Comparison of ENCODE assay signal across 20 cellular contexts in the genomic region with DNA sequence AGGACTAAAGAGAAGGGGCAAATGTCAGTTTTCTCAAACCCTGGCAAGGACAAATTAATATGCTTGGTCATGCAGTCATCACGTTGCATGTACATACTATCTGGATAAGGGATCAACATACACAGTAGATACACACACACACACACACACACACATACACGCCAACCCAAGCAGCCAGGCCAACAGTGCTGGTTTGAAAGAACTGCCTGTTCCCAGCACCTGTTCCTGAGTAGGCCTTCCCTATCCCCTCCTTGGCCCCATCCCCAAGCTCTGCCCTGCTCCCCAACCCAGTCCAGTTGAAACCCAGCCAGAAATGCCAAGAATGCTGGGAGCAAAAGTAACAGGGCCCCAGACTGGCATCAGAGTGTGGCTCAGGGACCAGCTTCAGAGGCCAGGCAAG. TPM values are rescaled to one million over a fixed set of nuclear protein-coding genes. Genes with fewer than 3 reads are reported as not detected.
DNase-seq lines count a peak whose midpoint lies in the region; ATAC-seq and TF ChIP-seq lines count a peak whose summit lies in the region.
"Had no signal": no experiment of that assay in that cellular context is flagged by ENCODE, and none has a peak within 500 bp of the region (broad histone marks: within the 10 kb centered on the region; RNA-seq: fewer than 3 reads in every experiment).

No MANE protein-coding gene starts in this region.

- peaks cover 63% of the 10 kb centered on the region for H3K4me1 Mint-ChIP-seq in nephron

- no peaks in the 10 kb centered on the region for H3K9me3 Mint-ChIP-seq in nephron
- H3K9me3 Mint-ChIP-seq: CD4-positive, alpha-beta memory T cell; T-cell had no signal

- peak; percentile 44 for ATAC-seq in Right ventricle myocardium superior (ENCODE audit: poor library complexity)
- no peak for ATAC-seq in HG03342 (IDR thresholded peaks at IDR 0.05; ENCODE audit: unreplicated experiment)
- ATAC-seq in esophagus mucosa: no peak
- ATAC-seq: T-cell had no signal

- H3K36me3 ChIP-seq in adipocyte (ENCODE audit: control insufficient read depth, insufficient read depth, low read length, severe bottlenecking): peaks cover 39% of the 10 kb centered on the region
- H3K36me3 ChIP-seq in suprapubic skin: no peaks in the 10 kb centered on the region
- H3K36me3 ChIP-seq: ovary had no signal

- peaks cover 16% of the 10 kb centered on the region for H3K27me3 Mint-ChIP-seq in nephron (ENCODE audit: low read depth)

- peaks cover 55% of the 10 kb centered on the region for H3K4me1 ChIP-seq in adipocyte (ENCODE audit: control insufficient read depth, insufficient read depth, low read length)
- peaks cover 15% of the 10 kb centered on the region for H3K4me1 ChIP-seq in suprapubic skin

- H3K9me3 ChIP-seq in adipocyte (ENCODE audit: control insufficient read depth, low read length) (no peaks in the 10 kb centered on the region), suprapubic skin (no peaks in the 10 kb centered on the region)
- H3K9me3 ChIP-seq: ovary had no signal

- H3K4me3 ChIP-seq in adipocyte (ENCODE audit: low read length): peak overlapping the region; percentile 85
- H3K4me3 ChIP-seq in suprapubic skin: no peak overlapping the region
- H3K4me3 ChIP-seq: ovary had no signal

- H3K27ac ChIP-seq in suprapubic skin: peak overlapping the region; percentile 30
- H3K27ac ChIP-seq: ovary, VCaP had no signal

- no peak for TF ChIP-seq EP300 in suprapubic skin (IDR thresholded peaks at IDR 0.05)

- no peaks in the 10 kb centered on the region for H3K36me3 Mint-ChIP-seq in nephron (ENCODE audit: low read depth)
- H3K36me3 Mint-ChIP-seq: activated naive CD8-positive, alpha-beta T cell; CD4-positive, alpha-beta memory T cell; T-cell had no signal

- no peak for TF ChIP-seq CTCF in nephron (IDR thresholded peaks at IDR 0.05; ENCODE audit: unreplicated experiment in 3 of 3)
- no peak for TF ChIP-seq CTCF in suprapubic skin (IDR thresholded peaks at IDR 0.05)

- WGBS in suprapubic skin: 43% methylated on average over 2 of the region's 2 CpGs

- no peaks in the 10 kb centered on the region for H3K27me3 ChIP-seq in adipocyte (replicated peaks; ENCODE audit: control insufficient read depth, insufficient read depth, low read length)
- peaks cover 12% of the 10 kb centered on the region for H3K27me3 ChIP-seq in suprapubic skin
- H3K27me3 ChIP-seq: ovary had no signal

- no peak for TF ChIP-seq POLR2A in suprapubic skin (IDR thresholded peaks at IDR 0.05)

- peak overlapping the region in 2 of 3 experiments; percentile 86 to 89 for H3K27ac Mint-ChIP-seq in nephron
- H3K27ac Mint-ChIP-seq: activated naive CD8-positive, alpha-beta T cell; T-cell had no signal

- H3K4me3 Mint-ChIP-seq in nephron: peak overlapping the region in 2 of 3 experiments; percentile 33 to 90
- H3K4me3 Mint-ChIP-seq: activated naive CD8-positive, alpha-beta T cell; T-cell had no signal

- DNase-seq in adipocyte (ENCODE audit: low read depth) (no peak), Right ventricle myocardium superior (peak; percentile 65), suprapubic skin (ENCODE audit: low spot score in 2 of 2) (peak in 1 of 2 donors; percentile 50), AG08396 (ENCODE audit: low spot score) (no peak), COLO668 (lab: John Stamatoyannopoulos, UW; ENCODE audit: unreplicated experiment) (no peak)
- DNase-seq: activated CD4-positive, alpha-beta T cell treated with anti-CD3 and anti-CD28 coated beads, Interleukin-2, amount 50 U/mL, for 48 hours; activated T-cell treated with anti-CD3 and anti-CD28 coated beads, Interleukin-2, amount 50 U/mL, for 1 hour; CD4-positive, alpha-beta memory T cell; DND-41; effector CD8-positive, alpha-beta T cell; NCI-H1694; NK-92 treated with Interleukin-12 subunit alpha and Interleukin-12 subunit beta, amount 100 ng/mL, for 24 hours; stimulated activated naive CD4-positive, alpha-beta T cell treated with Interleukin-2 at 50 U/mL for 16 hours; T-cell had no signal

- H3K9ac ChIP-seq in adipocyte (ENCODE audit: low read length): peak overlapping the region; percentile 86

- intact Hi-C loops in Right ventricle myocardium superior (cut with DNase I): no loop called here

RNA-seq across cellular contexts. Expression of a gene that starts 4.4 kb away (rescaled TPM):
- total RNA-seq in Right ventricle myocardium superior: 437 TPM
- 10 to 100 TPM in 3 of 4 donors, 1 to 10 TPM in 1; 9.5 to 20.6 (median 15.8) TPM for total RNA-seq in suprapubic skin
- 6.7 TPM for total RNA-seq in esophagus mucosa

RNA-seq across cellular contexts. Expression of a gene that starts 12.6 kb away (rescaled TPM):
- total RNA-seq in Right ventricle myocardium superior: 119 TPM
- total RNA-seq in suprapubic skin: 100 to 1,000 TPM in 3 of 4 donors, 10 to 100 TPM in 1; 92.7 to 166 (median 139) TPM
- 109 TPM for total RNA-seq in esophagus mucosa

RNA-seq across cellular contexts. Expression of a gene that starts 16.9 kb away (rescaled TPM):
- total RNA-seq in Right ventricle myocardium superior (10.1 TPM), suprapubic skin (10 to 100 TPM in 2 of 4 donors, 1 to 10 TPM in 2; 5.7 to 15.3 (median 9.5) TPM), esophagus mucosa (0.92 TPM)

RNA-seq across cellular contexts. Expression of a gene that starts 25.5 kb away (rescaled TPM):
- total RNA-seq in Right ventricle myocardium superior (723 TPM), suprapubic skin (100 to 1,000 TPM; 176 to 303 (median 193) TPM), esophagus mucosa (253 TPM)

RNA-seq across cellular contexts. Expression of a gene that starts 39.6 kb away (rescaled TPM):
- total RNA-seq in Right ventricle myocardium superior: 6.0 TPM
- 1 to 10 TPM in 3 of 4 donors, under 1 TPM in 1; 0.68 to 3.8 (median 2.0) TPM for total RNA-seq in suprapubic skin
- total RNA-seq in esophagus mucosa: 1.2 TPM

Comparison
In these comparisons a context has a peak if more than half of its experiments do, and no peak if none do; other contexts are left out.
1. RNA of a gene that starts 4.4 kb away (total RNA-seq): 437 TPM in Right ventricle myocardium superior (single experiment); 9.5 to 20.6 TPM in suprapubic skin and 6.7 TPM in esophagus mucosa (single experiment); every median in the first group is over 10 times any median in the second.